ENCODE assay signal across 27 cellular contexts in the genomic region with DNA sequence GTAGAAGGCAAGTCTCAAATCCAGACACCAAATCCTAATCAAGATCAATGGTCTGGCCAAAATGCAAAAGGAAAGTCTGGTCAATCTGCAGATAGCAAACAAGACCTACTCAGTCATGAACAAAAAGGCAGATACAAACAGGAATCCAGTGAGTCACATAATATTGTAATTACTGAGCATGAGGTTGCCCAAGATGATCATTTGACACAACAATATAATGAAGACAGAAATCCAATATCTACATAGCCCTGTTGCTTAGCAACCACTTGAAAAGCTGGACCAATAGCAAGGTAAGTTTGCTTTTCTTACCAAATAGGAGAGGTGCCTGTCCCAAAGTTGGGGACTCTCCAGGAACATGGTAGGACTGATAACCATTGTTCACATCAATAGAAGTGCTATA. TPM values are rescaled to one million over a fixed set of nuclear protein-coding genes. Genes with fewer than 3 reads are reported as not detected.
"Had no signal": no experiment of that assay in that cellular context is flagged by ENCODE, and none has a peak within 500 bp of the region (broad histone marks: within the 10 kb centered on the region; RNA-seq: fewer than 3 reads in every experiment).

No MANE protein-coding gene starts in this region.

- H3K4me1 ChIP-seq: ascending aorta, body of pancreas had no signal

- H3K27ac Mint-ChIP-seq: activated B cell treated with CpG ODN at 0.5 μM for 24 hours; activated CD4-positive, alpha-beta T cell treated with anti-CD3 and anti-CD28 coated beads, Interleukin-2, amount 10 ng/mL, durations not matched to agents 24 days and 14 days; activated naive CD4-positive, alpha-beta T cell treated with anti-CD3 and anti-CD28 coated beads, Interleukin-2, amount 50 U/mL, for 72 hours; activated naive CD8-positive, alpha-beta T cell treated with anti-CD3 and anti-CD28 coated beads, Interleukin-2, amount 50 U/mL, for 24 hours; IgD-negative memory B cell; T-helper 17 cell had no signal

- H3K36me3 Mint-ChIP-seq: activated naive CD4-positive, alpha-beta T cell treated with anti-CD3 and anti-CD28 coated beads, Interleukin-2, amount 50 U/mL, for 72 hours; IgD-negative memory B cell had no signal

- H3K9me3 Mint-ChIP-seq: activated B cell treated with CpG ODN at 0.5 μM for 24 hours; activated CD4-positive, alpha-beta T cell treated with anti-CD3 and anti-CD28 coated beads, Interleukin-2, amount 10 ng/mL, durations not matched to agents 24 days and 14 days; activated naive CD4-positive, alpha-beta T cell treated with anti-CD3 and anti-CD28 coated beads, Interleukin-2, amount 50 U/mL, for 72 hours; activated naive CD8-positive, alpha-beta T cell treated with anti-CD3 and anti-CD28 coated beads, Interleukin-2, amount 50 U/mL, for 24 hours; activated T-cell treated with anti-CD3 and anti-CD28 coated beads, Interleukin-2, amount 50 U/mL, for 4 hours had no signal

- H3K36me3 ChIP-seq: ascending aorta had no signal

- H3K9me3 ChIP-seq: ascending aorta, body of pancreas had no signal

- ATAC-seq: activated naive CD4-positive, alpha-beta T cell treated with anti-CD3 and anti-CD28 coated beads, Interleukin-2, amount 50 U/mL, for 72 hours; activated naive CD8-positive, alpha-beta T cell treated with anti-CD3 and anti-CD28 coated beads, Interleukin-2, amount 50 U/mL, for 24 hours; activated T-cell treated with anti-CD3 and anti-CD28 coated beads, Interleukin-2, amount 50 U/mL, for 4 hours; body of pancreas; T-helper 17 cell had no signal

- DNase-seq: activated B cell treated with CpG ODN at 0.5 μM for 24 hours; activated CD4-positive, alpha-beta T cell treated with anti-CD3 and anti-CD28 coated beads for 1 hour; activated CD4-positive, alpha-beta T cell treated with anti-CD3 and anti-CD28 coated beads, Interleukin-2, amount 10 ng/mL, durations not matched to agents 24 days and 14 days; activated CD4-positive, alpha-beta T cell treated with anti-CD3 and anti-CD28 coated beads, Interleukin-2, amount 50 U/mL, for 48 hours; activated CD8-positive, alpha-beta memory T cell treated with anti-CD3 and anti-CD28 coated beads for 24 hours; activated effector memory CD4-positive, alpha-beta T cell treated with anti-CD3 and anti-CD28 coated beads, Interleukin-2, amount 50 U/mL, for 16 hours; activated naive CD4-positive, alpha-beta T cell treated with Interleukin-2 at 50 U/mL for 16 hours; activated naive CD8-positive, alpha-beta T cell treated with anti-CD3 and anti-CD28 coated beads, Interleukin-2, amount 50 U/mL, for 24 hours; activated T-cell treated with anti-CD3 and anti-CD28 coated beads, Interleukin-2, amount 50 U/mL, for 4 hours; amniotic stem cell; body of pancreas; MV-4-11; NCI-H1092 treated with DMSO at 0.1 percent for 48 hours; NCI-H1436 treated with DMSO at 0.1 percent for 48 hours; NCI-H187 treated with DMSO at 0.1 percent for 48 hours; NCI-H226; NCI-H526; SIG-M5; T-helper 17 cell; T1000 had no signal

- H3K27me3 ChIP-seq: ascending aorta, body of pancreas had no signal

- H3K4me3 ChIP-seq: ascending aorta, body of pancreas, PC-9 had no signal

- H3K4me1 Mint-ChIP-seq: activated B cell treated with CpG ODN at 0.5 μM for 24 hours; activated CD4-positive, alpha-beta T cell treated with anti-CD3 and anti-CD28 coated beads, Interleukin-2, amount 10 ng/mL, durations not matched to agents 24 days and 14 days; activated naive CD8-positive, alpha-beta T cell treated with anti-CD3 and anti-CD28 coated beads, Interleukin-2, amount 50 U/mL, for 24 hours; IgD-negative memory B cell had no signal

- H3K4me3 Mint-ChIP-seq: activated B cell treated with CpG ODN at 0.5 μM for 24 hours; activated CD4-positive, alpha-beta T cell treated with anti-CD3 and anti-CD28 coated beads, Interleukin-2, amount 10 ng/mL, durations not matched to agents 24 days and 14 days; activated naive CD8-positive, alpha-beta T cell treated with anti-CD3 and anti-CD28 coated beads, Interleukin-2, amount 50 U/mL, for 24 hours; activated T-cell treated with anti-CD3 and anti-CD28 coated beads, Interleukin-2, amount 50 U/mL, for 4 hours; IgD-negative memory B cell; T-helper 17 cell had no signal

- H3K27ac ChIP-seq: ascending aorta, body of pancreas, KMS-11, PC-9 had no signal

RNA-seq across cellular contexts. Expression of a gene that starts 2.0 kb away (rescaled TPM):
- total RNA-seq: activated B cell treated with CpG ODN at 0.5 μM for 24 hours; activated CD4-positive, alpha-beta T cell treated with anti-CD3 and anti-CD28 coated beads, Interleukin-2, amount 10 ng/mL, durations not matched to agents 24 days and 14 days; activated naive CD4-positive, alpha-beta T cell treated with anti-CD3 and anti-CD28 coated beads, Interleukin-2, amount 50 U/mL, for 72 hours; activated T-cell treated with anti-CD3 and anti-CD28 coated beads, Interleukin-2, amount 50 U/mL, for 4 hours; ascending aorta; body of pancreas; MCF 10A; NCI-H460; PC-9; T-helper 17 cell had no signal
- polyA plus RNA-seq: IgD-negative memory B cell had no signal

RNA-seq across cellular contexts. Expression of a gene that starts 16.3 kb away (rescaled TPM):
- total RNA-seq: activated B cell treated with CpG ODN at 0.5 μM for 24 hours; activated CD4-positive, alpha-beta T cell treated with anti-CD3 and anti-CD28 coated beads, Interleukin-2, amount 10 ng/mL, durations not matched to agents 24 days and 14 days; activated naive CD4-positive, alpha-beta T cell treated with anti-CD3 and anti-CD28 coated beads, Interleukin-2, amount 50 U/mL, for 72 hours; activated T-cell treated with anti-CD3 and anti-CD28 coated beads, Interleukin-2, amount 50 U/mL, for 4 hours; ascending aorta; body of pancreas; MCF 10A; NCI-H460; PC-9; T-helper 17 cell had no signal
- polyA plus RNA-seq: IgD-negative memory B cell had no signal

RNA-seq across cellular contexts. Expression of a gene that starts 31.2 kb away (rescaled TPM):
- total RNA-seq: activated B cell treated with CpG ODN at 0.5 μM for 24 hours; activated CD4-positive, alpha-beta T cell treated with anti-CD3 and anti-CD28 coated beads, Interleukin-2, amount 10 ng/mL, durations not matched to agents 24 days and 14 days; activated naive CD4-positive, alpha-beta T cell treated with anti-CD3 and anti-CD28 coated beads, Interleukin-2, amount 50 U/mL, for 72 hours; T-helper 17 cell had no signal
- polyA plus RNA-seq: IgD-negative memory B cell had no signal

RNA-seq across cellular contexts. Expression of a gene that starts 48.4 kb away (rescaled TPM):
- total RNA-seq: activated B cell treated with CpG ODN at 0.5 μM for 24 hours; activated CD4-positive, alpha-beta T cell treated with anti-CD3 and anti-CD28 coated beads, Interleukin-2, amount 10 ng/mL, durations not matched to agents 24 days and 14 days; activated naive CD4-positive, alpha-beta T cell treated with anti-CD3 and anti-CD28 coated beads, Interleukin-2, amount 50 U/mL, for 72 hours; ascending aorta; body of pancreas; NCI-H460; T-helper 17 cell had no signal
